ENCODE assay signal across 25 cellular contexts in genomic region chr12:68578765-68579164, GRCh38. TPM values are rescaled to one million over a fixed set of nuclear protein-coding genes. Genes with fewer than 3 reads are reported as not detected.
DNase-seq lines count a peak whose midpoint lies in the region; ATAC-seq and TF ChIP-seq lines count a peak whose summit lies in the region.
"Had no signal": no experiment of that assay in that cellular context is flagged by ENCODE, and none has a peak within 500 bp of the region (broad histone marks: within the 10 kb centered on the region; RNA-seq: fewer than 3 reads in every experiment).

No MANE protein-coding gene starts in this region.

- H3K4me1 ChIP-seq in CD8-positive, alpha-beta memory T cell (ENCODE audit: insufficient read depth, low read length): peaks cover 10% of the 10 kb centered on the region
- H3K4me1 ChIP-seq in Panc1 (ENCODE audit: control insufficient read depth, insufficient read depth, low read length) (peaks cover under 1% of the 10 kb centered on the region; the same call in 1 of the 2 replicates), right atrium auricular region (no peaks in the 10 kb centered on the region)
- H3K4me1 ChIP-seq: BE2C, Caco-2 had no signal

- H3K9me3 Mint-ChIP-seq in activated naive CD4-positive, alpha-beta T cell treated with anti-CD3 and anti-CD28 coated beads for 36 hours: no peaks in the 10 kb centered on the region
- no peaks in the 10 kb centered on the region for H3K9me3 Mint-ChIP-seq in activated naive CD4-positive, alpha-beta T cell treated with anti-CD3 and anti-CD28 coated beads, Interleukin-2, amount 50 U/mL, for 72 hours
- no peaks in the 10 kb centered on the region for H3K9me3 Mint-ChIP-seq in CD8-positive, alpha-beta memory T cell
- H3K9me3 Mint-ChIP-seq in central memory CD8-positive, alpha-beta T cell: no peaks in the 10 kb centered on the region
- H3K9me3 Mint-ChIP-seq: H9 had no signal

- DNase-seq in activated naive CD4-positive, alpha-beta T cell treated with anti-CD3 and anti-CD28 coated beads for 36 hours: no peak
- DNase-seq in activated naive CD4-positive, alpha-beta T cell treated with anti-CD3 and anti-CD28 coated beads, Interleukin-2, amount 50 U/mL, for 72 hours (ENCODE audit: low spot score in 2 of 2): no peak
- DNase-seq in CD8-positive, alpha-beta memory T cell: no peak
- DNase-seq in Panc1 (ENCODE audit: low read depth, low spot score) (no peak), right atrium auricular region (ENCODE audit: low spot score) (no peak), HT-29 (ENCODE audit: low spot score) (no peak)
- DNase-seq in central memory CD8-positive, alpha-beta T cell (ENCODE audit: low spot score in 2 of 2): no peak
- DNase-seq: BE2C, Caco-2, DMS 273 treated with DMSO at 0.1 percent for 48 hours, DMS79 treated with DMSO at 0.1 percent for 48 hours, H9, IMR-90, Kasumi-1, MG63, NCI-H1417, NCI-H1694 treated with DMSO at 0.1 percent for 48 hours, NCI-H446, NCI-H526, OCI-M1 had no signal

- no peaks in the 10 kb centered on the region for H3K36me3 ChIP-seq in CD8-positive, alpha-beta memory T cell (ENCODE audit: insufficient read depth, low read length)
- no peaks in the 10 kb centered on the region for H3K36me3 ChIP-seq in Panc1 (ENCODE audit: control insufficient read depth, insufficient read depth, low read length)
- no peaks in the 10 kb centered on the region for H3K36me3 ChIP-seq in right atrium auricular region
- H3K36me3 ChIP-seq: BE2C, MG63, SJSA1 had no signal

- H3K27ac Mint-ChIP-seq in activated naive CD4-positive, alpha-beta T cell treated with anti-CD3 and anti-CD28 coated beads for 36 hours: peak overlapping the region; percentile 24
- peak overlapping the region in 1 of 2 donors; percentile 61 for H3K27ac Mint-ChIP-seq in activated naive CD4-positive, alpha-beta T cell treated with anti-CD3 and anti-CD28 coated beads, Interleukin-2, amount 50 U/mL, for 72 hours
- H3K27ac Mint-ChIP-seq in CD8-positive, alpha-beta memory T cell: peak overlapping the region in 5 of 8 donors; percentile 20 to 79 (median 29)
- H3K27ac Mint-ChIP-seq in central memory CD8-positive, alpha-beta T cell (ENCODE audit: low read depth): peak overlapping the region; percentile 12
- H3K27ac Mint-ChIP-seq: H9 had no signal

- TF ChIP-seq CTCF in Panc1 (IDR thresholded peaks at IDR 0.05): no peak
- no peak for TF ChIP-seq CTCF in right atrium auricular region (IDR thresholded peaks at IDR 0.05)

- in situ Hi-C loops in Panc1 (cut with HindIII; ENCODE audit: low pct_unique_long_range_greater_than_20kb, low sequenced_read_pairs): no loop called here

- no peaks in the 10 kb centered on the region for H3K36me3 Mint-ChIP-seq in activated naive CD4-positive, alpha-beta T cell treated with anti-CD3 and anti-CD28 coated beads for 36 hours (ENCODE audit: low read depth)
- no peaks in the 10 kb centered on the region for H3K36me3 Mint-ChIP-seq in activated naive CD4-positive, alpha-beta T cell treated with anti-CD3 and anti-CD28 coated beads, Interleukin-2, amount 50 U/mL, for 72 hours
- H3K36me3 Mint-ChIP-seq in CD8-positive, alpha-beta memory T cell: no peaks in the 10 kb centered on the region
- no peaks in the 10 kb centered on the region for H3K36me3 Mint-ChIP-seq in central memory CD8-positive, alpha-beta T cell (ENCODE audit: insufficient read depth)

- no peaks in the 10 kb centered on the region for H3K27me3 Mint-ChIP-seq in activated naive CD4-positive, alpha-beta T cell treated with anti-CD3 and anti-CD28 coated beads for 36 hours (ENCODE audit: low read depth)
- H3K27me3 Mint-ChIP-seq in CD8-positive, alpha-beta memory T cell: no peaks in the 10 kb centered on the region
- no peaks in the 10 kb centered on the region for H3K27me3 Mint-ChIP-seq in central memory CD8-positive, alpha-beta T cell

- no peak overlapping the region for H3K4me3 Mint-ChIP-seq in activated naive CD4-positive, alpha-beta T cell treated with anti-CD3 and anti-CD28 coated beads for 36 hours
- H3K4me3 Mint-ChIP-seq in CD8-positive, alpha-beta memory T cell: peak overlapping the region in 1 of 7 donors; percentile 53
- no peak overlapping the region for H3K4me3 Mint-ChIP-seq in central memory CD8-positive, alpha-beta T cell
- H3K4me3 Mint-ChIP-seq: H9 had no signal

- BruUV-seq in Panc1 (replicated peaks; lab: Mats Ljungman, UMichigan): no TSS peak

- H3K27me3 ChIP-seq in CD8-positive, alpha-beta memory T cell (ENCODE audit: insufficient read depth, low read length, poor library complexity, severe bottlenecking): no peaks in the 10 kb centered on the region
- H3K27me3 ChIP-seq in Panc1 (ENCODE audit: control insufficient read depth, insufficient read depth, low read length) (no peaks in the 10 kb centered on the region), right atrium auricular region (no peaks in the 10 kb centered on the region)
- H3K27me3 ChIP-seq: MG63, SJSA1 had no signal

- no peak overlapping the region for H3K4me3 ChIP-seq in CD8-positive, alpha-beta memory T cell (ENCODE audit: low read length)
- H3K4me3 ChIP-seq in Panc1 (ENCODE audit: low read depth in 2 of 2, low read length in 2 of 2) (no peak overlapping the region), right atrium auricular region (no peak overlapping the region)
- H3K4me3 ChIP-seq: GM12878, MG63, SJSA1 had no signal

- peaks cover 30% of the 10 kb centered on the region for H3K4me1 Mint-ChIP-seq in activated naive CD4-positive, alpha-beta T cell treated with anti-CD3 and anti-CD28 coated beads for 36 hours (ENCODE audit: low read depth)
- H3K4me1 Mint-ChIP-seq in CD8-positive, alpha-beta memory T cell: peaks cover 23 to 28% (median 27%) of the 10 kb centered on the region in 3 donors
- peaks cover 18% of the 10 kb centered on the region for H3K4me1 Mint-ChIP-seq in central memory CD8-positive, alpha-beta T cell

- no peaks in the 10 kb centered on the region for H3K9me3 ChIP-seq in CD8-positive, alpha-beta memory T cell (ENCODE audit: low read length)
- H3K9me3 ChIP-seq in Panc1 (ENCODE audit: control insufficient read depth, insufficient read depth, low read depth, low read length) (no peaks in the 10 kb centered on the region), right atrium auricular region (no peaks in the 10 kb centered on the region)
- H3K9me3 ChIP-seq: BE2C, Caco-2, MG63, SJSA1 had no signal

- POLR2A ChIA-PET in CD8-positive, alpha-beta memory T cell (lab: Charles Lee): interaction anchor here (1.0 to 3.0 kb wide), 2 partner anchors 32 to 40 kb away, joined by 5 to 14 read pairs; partner anchors contain the start of gene RAP1B
- POLR2A ChIA-PET in Panc1 (lab: Charles Lee): no interaction called here

- H3K27ac ChIP-seq in CD8-positive, alpha-beta memory T cell (ENCODE audit: low read depth, low read length): no peak overlapping the region
- H3K27ac ChIP-seq in Panc1 (ENCODE audit: low read length) (peak overlapping the region; percentile 32; the same call in 1 of the 2 replicates), right atrium auricular region (no peak overlapping the region)
- H3K27ac ChIP-seq: HL-60, SJSA1 had no signal

- CTCF ChIA-PET in activated naive CD4-positive, alpha-beta T cell treated with anti-CD3 and anti-CD28 coated beads for 36 hours (lab: Charles Lee): interaction anchor here (1.3 kb wide), 1 partner anchor 14 kb away, joined by 9 read pairs; no protein-coding TSS in a partner anchor
- CTCF ChIA-PET in CD8-positive, alpha-beta memory T cell (lab: Charles Lee): interaction anchor here (1.3 to 1.8 kb wide), 4 partner anchors 32 to 229 kb away, joined by 3 to 5 read pairs (median 3); partner anchors contain the start of genes MDM2 and RAP1B
- CTCF ChIA-PET in Panc1 (lab: Charles Lee): no interaction called here

- no peak for ATAC-seq in activated naive CD4-positive, alpha-beta T cell treated with anti-CD3 and anti-CD28 coated beads, Interleukin-2, amount 50 U/mL, for 72 hours
- ATAC-seq in Panc1 (no peak), HG03469 (IDR thresholded peaks at IDR 0.05; ENCODE audit: unreplicated experiment) (no peak)
- no peak for ATAC-seq in central memory CD8-positive, alpha-beta T cell (replicated peaks; ENCODE audit: extremely low read depth, poor library complexity, severe bottlenecking)
- ATAC-seq: GM12878, Right ventricle myocardium inferior had no signal

- intact Hi-C loops in activated naive CD4-positive, alpha-beta T cell treated with anti-CD3 and anti-CD28 coated beads for 36 hours (cut with micrococcal nuclease): no loop called here
- intact Hi-C loops in Panc1 (cut with micrococcal nuclease; ENCODE audit: unreplicated experiment): no loop called here

RNA-seq across cellular contexts. Expression of gene RAP1B, which starts 31.9 kb away (rescaled TPM):
- 100 to 1,000 TPM; 170 TPM for total RNA-seq in activated naive CD4-positive, alpha-beta T cell treated with anti-CD3 and anti-CD28 coated beads for 36 hours
- 100 to 1,000 TPM; 182 to 232 TPM for total RNA-seq in activated naive CD4-positive, alpha-beta T cell treated with anti-CD3 and anti-CD28 coated beads, Interleukin-2, amount 50 U/mL, for 72 hours
- 100 to 1,000 TPM; 271 to 281 TPM for total RNA-seq in CD8-positive, alpha-beta memory T cell
- 589 TPM for polyA plus RNA-seq in CD8-positive, alpha-beta memory T cell
- total RNA-seq in Panc1 (2021; ENCODE audit: unreplicated experiment): 328 TPM
- 340 TPM for polyA plus RNA-seq in Panc1 (2012; ENCODE audit: insufficient read length)
- 10 to 100 TPM; 73.1 to 74.6 TPM for total RNA-seq in right atrium auricular region
- total RNA-seq in HT-29 (2014; rRNA removed; shearing (Covaris generic)): 57.8 and 58.9 TPM in 2 replicates
